In the genomic region with DNA sequence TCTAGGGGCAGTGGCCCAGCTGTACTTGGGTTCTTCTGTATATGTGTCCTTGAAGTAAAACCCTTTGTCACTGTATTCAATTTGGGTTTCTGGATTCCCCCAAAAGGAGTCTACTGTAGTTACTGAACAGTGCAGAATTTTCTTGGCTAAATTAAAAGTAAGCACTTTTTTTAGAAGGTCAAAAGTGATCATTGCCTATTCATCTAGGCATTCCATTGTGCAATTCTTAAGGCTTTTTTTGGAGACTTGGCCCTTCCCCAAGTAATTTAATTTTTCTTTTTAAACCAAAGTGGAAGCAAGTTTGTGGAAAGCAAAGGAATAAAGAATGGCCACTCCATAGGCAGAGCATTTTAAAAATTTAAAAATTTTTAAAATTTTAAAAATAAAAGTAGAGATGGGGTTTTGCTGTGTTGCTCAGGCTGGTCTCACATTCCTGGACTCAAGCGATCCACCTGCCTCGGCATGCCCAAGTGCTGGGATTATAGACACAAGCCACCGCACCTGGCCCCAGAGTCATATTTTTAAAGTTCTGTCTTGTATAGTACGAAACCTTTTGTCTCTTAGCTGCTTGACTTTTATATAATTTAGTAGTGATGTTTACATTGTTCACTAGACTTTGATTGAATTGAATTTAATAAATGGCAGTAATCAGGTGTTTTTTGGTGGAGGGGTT, we compare ENCODE assay signal across 17 cellular contexts. TPM values are rescaled to one million over a fixed set of nuclear protein-coding genes. Genes with fewer than 3 reads are reported as not detected.
DNase-seq lines count a peak whose midpoint lies in the region; ATAC-seq and TF ChIP-seq lines count a peak whose summit lies in the region.
"Had no signal": no experiment of that assay in that cellular context is flagged by ENCODE, and none has a peak within 500 bp of the region (broad histone marks: within the 10 kb centered on the region; RNA-seq: fewer than 3 reads in every experiment).

No MANE protein-coding gene starts in this region.

- TF ChIP-seq POLR2A in Peyer's patch (IDR thresholded peaks at IDR 0.05), result no peak

- H3K27ac ChIP-seq in aorta (ENCODE audit: low read depth in 1 of 2, low read length in 2 of 2), result peak overlapping the region; percentile 67 to 71
- H3K27ac ChIP-seq in Peyer's patch, result no peak overlapping the region
- H3K27ac ChIP-seq: KMS-11, neutrophil had no signal

- ATAC-seq in Right ventricle myocardium superior (ENCODE audit: poor library complexity) (peak; percentile 8), left ventricle myocardium superior (no peak), esophagus mucosa (peak; percentile 73), omental fat pad (ENCODE audit: low FRiP score) (peak; percentile 26), aorta (ENCODE audit: low FRiP score) (peak; percentile 63)
- no peak for ATAC-seq in stimulated activated naive CD8-positive, alpha-beta T cell treated with anti-CD3 and anti-CD28 coated beads, Interleukin-15, Interleukin-2, amounts not matched to agents 100 U/mL and 50 U/mL, for 24 hours
- ATAC-seq: stimulated activated naive CD8-positive, alpha-beta T cell treated with anti-CD3 and anti-CD28 coated beads, Interleukin-15, amount 100 ng/mL, for 72 hours had no signal

- no peaks in the 10 kb centered on the region for H3K27me3 ChIP-seq in aorta (ENCODE audit: control insufficient read depth in 1 of 2, insufficient read depth in 2 of 2, low read length in 1 of 2)
- H3K27me3 ChIP-seq in Peyer's patch, result no peaks in the 10 kb centered on the region
- H3K27me3 ChIP-seq: neutrophil had no signal

- H3K4me1 ChIP-seq in aorta (ENCODE audit: control insufficient read depth in 1 of 2, insufficient read depth in 2 of 2, low read length in 2 of 2) (peaks cover 7% of the 10 kb centered on the region in 2 donors), Peyer's patch (peaks cover 0 to 10% (median 0%) of the 10 kb centered on the region in 4 donors)

- H3K36me3 ChIP-seq in aorta (ENCODE audit: control insufficient read depth in 1 of 2, insufficient read depth in 2 of 2, low read length in 1 of 2) (no peaks in the 10 kb centered on the region), Peyer's patch (no peaks in the 10 kb centered on the region)
- H3K36me3 ChIP-seq: HAP-1, neutrophil had no signal

- intact Hi-C loops in Right ventricle myocardium superior (cut with DNase I), result no loop called here
- intact Hi-C loops in left ventricle myocardium superior (cut with micrococcal nuclease), result no loop called here
- intact Hi-C loops in aorta (cut with DNase I), result no loop called here

- H3K9me3 ChIP-seq in aorta (ENCODE audit: control insufficient read depth, low read length) (no peaks in the 10 kb centered on the region), Peyer's patch (no peaks in the 10 kb centered on the region)
- H3K9me3 ChIP-seq: HAP-1, neutrophil had no signal

- DNase-seq in Right ventricle myocardium superior (no peak), left ventricle myocardium superior (no peak), omental fat pad (ENCODE audit: low spot score) (no peak), aorta (no peak), NCI-H1092 (lab: John Stamatoyannopoulos, UW) (no peak), Peyer's patch (no peak)
- no peak for DNase-seq in stimulated activated naive CD8-positive, alpha-beta T cell treated with anti-CD3 and anti-CD28 coated beads, Interleukin-15, Interleukin-2, amounts not matched to agents 100 U/mL and 50 U/mL, for 24 hours
- DNase-seq: activated CD4-positive, alpha-beta memory T cell treated with anti-CD3 and anti-CD28 coated beads, Interleukin-2, amount 10 ng/mL, durations not matched to agents 7 days and 5 days; CD4-positive, alpha-beta T cell; EL; NCI-H345; stimulated activated naive CD8-positive, alpha-beta T cell treated with anti-CD3 and anti-CD28 coated beads, Interleukin-15, amount 100 ng/mL, for 72 hours had no signal

- WGBS in aorta, 2 donors, result 87 to 93% methylated on average over 4 of the region's 4 CpGs

- TF ChIP-seq CTCF in omental fat pad (IDR thresholded peaks at IDR 0.05) (no peak), Peyer's patch (IDR thresholded peaks at IDR 0.05) (no peak)

- H3K4me3 ChIP-seq in aorta (ENCODE audit: low read length in 2 of 2) (no peak overlapping the region), Peyer's patch (no peak overlapping the region)
- H3K4me3 ChIP-seq: HAP-1 had no signal

RNA-seq across cellular contexts. Expression of a gene that starts 31.2 kb away (rescaled TPM):
- total RNA-seq in Right ventricle myocardium superior (not detected), left ventricle myocardium superior (0.12 TPM), esophagus mucosa (0.20 TPM), omental fat pad (1 to 10 TPM in 1 of 4 donors, under 1 TPM in 3; 0.31 to 4.3 (median 0.72) TPM), aorta (under 1 TPM; 0.24 to 0.36 TPM), Peyer's patch (1 to 10 TPM in 1 of 4 donors, not detected in 3; 4.1 TPM)
- polyA plus RNA-seq in aorta, result under 1 TPM in 1 of 2 donors, not detected in 1; 0.31 TPM
- total RNA-seq: A172 had no signal

Comparison
In these comparisons a context has a peak if more than half of its experiments do, and no peak if none do; other contexts are left out.
1. ATAC-seq: peak in Right ventricle myocardium superior (single experiment), esophagus mucosa (single experiment), omental fat pad (single experiment) and aorta (single experiment); none in left ventricle myocardium superior (single experiment) and stimulated activated naive CD8-positive, alpha-beta T cell treated with anti-CD3 and anti-CD28 coated beads, Interleukin-15, Interleukin-2, amounts not matched to agents 100 U/mL and 50 U/mL, for 24 hours (single experiment).
2. H3K27ac ChIP-seq: peak in aorta (2 of 2); none in Peyer's patch (0 of 4).